ENCODE assay signal across 28 cellular contexts in the genomic region with DNA sequence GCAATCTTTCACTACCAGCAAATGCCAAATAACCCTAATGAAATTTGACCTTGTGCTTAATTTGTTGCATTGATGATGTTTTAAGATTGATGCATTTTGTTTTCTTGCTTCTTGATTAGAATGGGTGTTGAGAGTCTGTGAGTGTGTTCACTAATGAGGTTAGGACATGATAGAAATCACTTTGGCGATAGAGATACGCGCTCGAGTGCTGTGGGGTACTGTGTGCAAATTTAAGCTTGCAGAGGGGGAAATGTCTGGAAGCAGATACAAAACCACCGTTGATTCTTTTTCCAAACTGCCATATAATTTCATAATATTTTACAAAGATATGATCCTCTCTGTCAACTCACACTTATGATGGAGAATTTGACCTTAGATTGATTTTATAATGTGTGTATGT.
"Had no signal": no experiment of that assay in that cellular context is flagged by ENCODE, and none has a peak within 500 bp of the region (broad histone marks: within the 10 kb centered on the region; RNA-seq: fewer than 3 reads in every experiment).

No MANE protein-coding gene starts in this region.

- H3K27me3 ChIP-seq: pancreas, suprapubic skin, tibial artery, upper lobe of right lung had no signal

- H3K27ac ChIP-seq: lower lobe of right lung, prostate gland, skin epidermis, suprapubic skin, thoracic aorta, tibial artery, upper lobe of right lung had no signal

- ATAC-seq: left cardiac atrium; left lobe of liver; left ventricle myocardium superior; lower lobe of right lung; naive thymus-derived CD8-positive, alpha-beta T cell; pancreas; right cardiac atrium; sciatic nerve; stimulated activated naive B cell treated with anti-CD40 and anti-IgM and Interleukin-4, amounts not matched to agents 10 μg/mL and 1 μg/mL and 100 μg/mL, for 72 hours; upper lobe of right lung had no signal

- FAIRE-seq: keratinocyte had no signal

- H3K36me3 ChIP-seq: lower lobe of right lung, pancreas, prostate gland, suprapubic skin, thoracic aorta, tibial artery, upper lobe of right lung had no signal

- H3K4me1 ChIP-seq: lower lobe of right lung, prostate gland, tibial artery, upper lobe of right lung had no signal

- DNase-seq: hippocampal formation; kidney glomerular epithelial cell; left cardiac atrium; left ventricle myocardium superior; lower lobe of right lung; mammary epithelial cell; mesenchymal stem cell; naive thymus-derived CD8-positive, alpha-beta T cell; nucleus accumbens; pancreas; posterior cingulate gyrus; retina; right cardiac atrium; stimulated activated CD4-positive, alpha-beta T cell treated with anti-CD3 and anti-CD28 coated beads, Interleukin-12 subunit alpha, Interleukin-12 subunit beta, amount 100 ng/mL, for 4 hours; stimulated activated CD4-positive, alpha-beta T cell treated with anti-CD3 and anti-CD28 coated beads, Interleukin-15, amount 100 ng/mL, for 24 hours; stimulated activated CD4-positive, alpha-beta T cell treated with anti-CD3 and anti-CD28 coated beads, Interleukin-2, amount 100 ng/mL, for 24 hours; stimulated activated CD4-positive, alpha-beta T cell treated with anti-CD3 and anti-CD28 coated beads, Interleukin-4, amount 100 ng/mL, for 1 hour; stimulated activated naive B cell treated with anti-CD40 and anti-IgM and Interleukin-4, amounts not matched to agents 10 μg/mL and 1 μg/mL and 100 μg/mL, for 72 hours; tibial artery; trophoblast cell; upper lobe of right lung had no signal

- H3K4me3 ChIP-seq: lower lobe of right lung, prostate gland, skin epidermis, suprapubic skin, thoracic aorta, tibial artery, upper lobe of right lung had no signal

- H3K9me3 ChIP-seq: pancreas, prostate gland had no signal
